In genomic region chr1:168181063-168181720, GRCh38 we compare ENCODE assay signal across 2 cellular contexts. TPM values are rescaled to one million over a fixed set of nuclear protein-coding genes. Genes with fewer than 3 reads are reported as not detected.
"Had no signal": no experiment of that assay in that cellular context is flagged by ENCODE, and none has a peak within 500 bp of the region (broad histone marks: within the 10 kb centered on the region; RNA-seq: fewer than 3 reads in every experiment).

No MANE protein-coding gene starts in this region.

RNA-seq across cellular contexts. Expression of gene GPR161, which starts 44.5 kb away (rescaled TPM):
- polyA plus RNA-seq: immature natural killer cell; naive thymus-derived CD4-positive, alpha-beta T cell had no signal
